ENCODE assay signal across 10 cellular contexts in genomic region chr9:88077071-88077617, GRCh38.
DNase-seq lines count a peak whose midpoint lies in the region; ATAC-seq and TF ChIP-seq lines count a peak whose summit lies in the region.
"Had no signal": no experiment of that assay in that cellular context is flagged by ENCODE, and none has a peak within 500 bp of the region (broad histone marks: within the 10 kb centered on the region; RNA-seq: fewer than 3 reads in every experiment).

No MANE protein-coding gene starts in this region.

- H3K36me3 Mint-ChIP-seq in Caco-2 (ENCODE audit: insufficient read depth, unreplicated experiment) (no peaks in the 10 kb centered on the region), WTC11 (0 out of 2 replicates have a peak, but pooled peaks cover 5% of the 10 kb centered on the region)

- DNase-seq in Caco-2, result no peak
- DNase-seq in WTC11 (ENCODE audit: low spot score), result no peak
- DNase-seq in fibroblast of the aortic adventitia (ENCODE audit: low read depth), result no peak
- DNase-seq in retinal pigment epithelial cell (ENCODE audit: low read depth), result no peak
- no peak for DNase-seq in SW 1271 (lab: John Stamatoyannopoulos, UW)
- no peak for DNase-seq in GM10266 (ENCODE audit: extremely low spot score)
- no peak for DNase-seq in effector CD8-positive, alpha-beta T cell (lab: John Stamatoyannopoulos, UW)
- no peak for DNase-seq in sciatic nerve (ENCODE audit: low spot score)
- DNase-seq: NCI-H82 had no signal

- CTCF ChIA-PET in Caco-2 (lab: Charles Lee) (interaction anchor here (1.4 kb wide), 1 partner anchor 103 kb away, joined by 10 read pairs; the partner anchor contains the start of gene CDK20), WTC11 (lab: Charles Lee) (interaction anchor here (0.6 to 2.0 kb wide), 15 partner anchors 10 to 458 kb away, joined by 3 to 12 read pairs (median 5); partner anchors contain the start of genes CTSL and NXNL2)

- H3K4me1 ChIP-seq in Caco-2, result no peaks in the 10 kb centered on the region

- ATAC-seq in WTC11 (no peak), sciatic nerve (no peak)

- intact Hi-C loops in Caco-2 (cut with micrococcal nuclease; ENCODE audit: unreplicated experiment) (no loop called here), sciatic nerve (cut with DNase I) (no loop called here)

- no peaks in the 10 kb centered on the region for H3K27me3 Mint-ChIP-seq in Caco-2 (ENCODE audit: insufficient read depth, unreplicated experiment)
- H3K27me3 Mint-ChIP-seq in WTC11 (ENCODE audit: low read depth), result peaks cover 54% of the 10 kb centered on the region

- H3K27ac Mint-ChIP-seq in Caco-2 (ENCODE audit: unreplicated experiment), result peak overlapping the region; percentile 70
- H3K27ac Mint-ChIP-seq in WTC11, result no peak overlapping the region

- no TSS peak for BruUV-seq in Caco-2 (replicated peaks; lab: Mats Ljungman, UMichigan)

- no peaks in the 10 kb centered on the region for H3K36me3 ChIP-seq in Caco-2 (ENCODE audit: control insufficient read depth, insufficient read depth, low read length)

- H3K4me3 ChIP-seq in Caco-2 (ENCODE audit: low read depth, low read length) (no peak overlapping the region), fibroblast of the aortic adventitia (ENCODE audit: low read depth, low read length) (peak overlapping the region; percentile 71), retinal pigment epithelial cell (ENCODE audit: low read length) (peak overlapping the region; percentile 58)

- POLR2A ChIA-PET in Caco-2 (lab: Charles Lee) (interaction anchor here (0.6 kb wide), 1 partner anchor 530 kb away, joined by 4 read pairs; no protein-coding TSS in a partner anchor), WTC11 (lab: Charles Lee) (interaction anchor here (0.9 kb wide), 1 partner anchor 10 kb away, joined by 3 read pairs; no protein-coding TSS in a partner anchor)

- no peaks in the 10 kb centered on the region for H3K9me3 Mint-ChIP-seq in Caco-2 (ENCODE audit: unreplicated experiment)
- peaks cover 12% of the 10 kb centered on the region for H3K9me3 Mint-ChIP-seq in WTC11

- TF ChIP-seq CTCF in Caco-2 (IDR thresholded peaks at IDR 0.05; ENCODE audit: insufficient read depth in 1 of 2, low read depth in 1 of 2, low read length in 1 of 2, severe bottlenecking in 1 of 2, unreplicated experiment in 1 of 2) (no peak), WTC11 (IDR thresholded peaks at IDR 0.05) (no peak), fibroblast of the aortic adventitia (IDR thresholded peaks at IDR 0.05; ENCODE audit: insufficient read depth, low read length) (no peak), retinal pigment epithelial cell (conservative IDR thresholded peaks at IDR 0.05; ENCODE audit: low read depth, low read length) (no peak), GM10266 (IDR thresholded peaks at IDR 0.05; ENCODE audit: control insufficient read depth, insufficient read depth, low read depth, missing control alignments) (no peak)

- no peaks in the 10 kb centered on the region for H3K9me3 ChIP-seq in Caco-2
- H3K9me3 ChIP-seq: mucosa of descending colon had no signal

- no peaks in the 10 kb centered on the region for H3K27me3 ChIP-seq in Caco-2 (replicated peaks; ENCODE audit: control insufficient read depth, insufficient read depth, low read length)

- H3K4me3 Mint-ChIP-seq in Caco-2 (ENCODE audit: unreplicated experiment) (peak overlapping the region; percentile 81), WTC11 (peak overlapping the region; percentile 75)

- H3K4me1 Mint-ChIP-seq in Caco-2 (ENCODE audit: low read depth, unreplicated experiment), result peaks cover 8% of the 10 kb centered on the region
- peaks cover 32% of the 10 kb centered on the region for H3K4me1 Mint-ChIP-seq in WTC11

TF ChIP-seq in WTC11, 78 proteins besides CTCF, POLR2A, EP300 and RAD21:
- TF ChIP-seq JUN (CRISPR knock-in tag; IDR thresholded peaks at IDR 0.05), result no peak
- no peak for TF ChIP-seq E2F4 (CRISPR knock-in tag; IDR thresholded peaks at IDR 0.05; ENCODE audit: borderline replicate concordance, low read depth)
- TF ChIP-seq ZBTB21 (CRISPR knock-in tag; IDR thresholded peaks at IDR 0.05; ENCODE audit: borderline replicate concordance), result no peak
- no peak for TF ChIP-seq ZNF281 (CRISPR knock-in tag; IDR thresholded peaks at IDR 0.05)
- no peak for TF ChIP-seq ZNF121 (CRISPR knock-in tag; IDR thresholded peaks at IDR 0.05)
- TF ChIP-seq MAX (CRISPR knock-in tag; IDR thresholded peaks at IDR 0.05), result no peak
TF ChIP-seq in WTC11: peak in this region for 0.
